ENCODE assay signal across 8 cellular contexts in the genomic region with DNA sequence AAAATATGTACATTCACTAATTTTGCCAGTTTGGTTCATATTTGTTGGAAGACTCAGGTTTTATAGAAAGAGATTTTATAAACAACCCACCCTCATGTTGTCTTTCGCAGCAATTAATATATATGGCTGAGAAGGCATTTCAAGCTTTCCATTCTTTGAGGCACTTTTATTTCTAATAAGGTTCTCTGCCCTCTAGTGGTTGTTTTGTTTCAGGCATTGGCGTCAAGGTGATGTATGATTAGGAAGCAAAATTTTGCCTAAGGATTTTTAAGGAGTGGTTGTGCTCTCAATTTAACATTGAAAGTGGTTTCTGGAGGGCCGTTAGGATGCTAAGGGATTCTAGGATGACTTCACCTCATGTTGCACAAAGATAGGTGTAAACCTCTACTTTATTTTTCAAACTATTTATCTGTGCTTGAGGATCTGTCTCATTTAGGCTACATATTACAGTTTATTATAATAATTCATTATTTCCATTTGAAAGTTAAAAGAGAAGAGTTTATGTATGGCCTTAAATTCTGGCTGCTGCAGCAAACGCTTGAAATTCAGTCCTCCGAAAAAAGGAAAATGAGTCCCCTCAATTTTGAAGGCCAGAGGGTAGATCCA. TPM values are rescaled to one million over a fixed set of nuclear protein-coding genes. Genes with fewer than 3 reads are reported as not detected.
DNase-seq lines count a peak whose midpoint lies in the region; ATAC-seq and TF ChIP-seq lines count a peak whose summit lies in the region.

No MANE protein-coding gene starts in this region.

- ATAC-seq in natural killer cell (no peak), GM21381 (IDR thresholded peaks at IDR 0.05; ENCODE audit: unreplicated experiment) (no peak), HG02759 (IDR thresholded peaks at IDR 0.05; ENCODE audit: unreplicated experiment) (no peak)
- ATAC-seq in natural killer cell treated with Interleukin-12 subunit alpha and Interleukin-12 subunit beta and Interleukin-15 and Interleukin-18, amount 100 ng/mL, for 72 hours = no peak

- WGBS in spleen, 5 donors = 42 to 55% (median 46%) methylated on average over 5 of the region's 5 CpGs

- H3K9me3 ChIP-seq in SK-N-MC (ENCODE audit: low read depth, low read length) (no peaks in the 10 kb centered on the region), spleen (peaks cover 0 to 2% (median 0%) of the 10 kb centered on the region in 8 donors)

- TF ChIP-seq CTCF in natural killer cell (IDR thresholded peaks at IDR 0.05) (peak; percentile 33), foreskin fibroblast (IDR thresholded peaks at IDR 0.05; ENCODE audit: low read depth, low read length) (peak; percentile 77), spleen (IDR thresholded peaks at IDR 0.05 in 8 of 11, conservative IDR thresholded peaks at IDR 0.05 in 3 of 11) (peak in 9 of 11 experiments; percentile 25 to 68 (median 60))

- H3K36me3 Mint-ChIP-seq in natural killer cell = no peaks in the 10 kb centered on the region
- H3K36me3 Mint-ChIP-seq in natural killer cell treated with Interleukin-12 subunit alpha and Interleukin-12 subunit beta and Interleukin-15 and Interleukin-18, amount 100 ng/mL, for 72 hours = no peaks in the 10 kb centered on the region

- H3K36me3 ChIP-seq in SK-N-MC (ENCODE audit: insufficient read depth, low read length) (no peaks in the 10 kb centered on the region), spleen (no peaks in the 10 kb centered on the region)

- no peak for TF ChIP-seq POLR2A in spleen (IDR thresholded peaks at IDR 0.05)

- no peak overlapping the region for H3K4me3 ChIP-seq in SK-N-MC
- no peak overlapping the region for H3K4me3 ChIP-seq in foreskin fibroblast (ENCODE audit: low read depth in 1 of 2, low read length in 2 of 2)
- no peak overlapping the region for H3K4me3 ChIP-seq in spleen

- DNase-seq in natural killer cell = no peak
- no peak for DNase-seq in natural killer cell treated with Interleukin-12 subunit alpha and Interleukin-12 subunit beta and Interleukin-15 and Interleukin-18, amount 100 ng/mL, for 72 hours (ENCODE audit: low spot score)
- peak; percentile 36 for DNase-seq in LoVo (ENCODE audit: low spot score)
- peak; percentile 3 for DNase-seq in SK-N-MC (ENCODE audit: low read depth, low spot score)
- DNase-seq in foreskin fibroblast = peak; percentile 22 to 61
- DNase-seq in spleen = no peak

- no peaks in the 10 kb centered on the region for H3K27me3 ChIP-seq in spleen (replicated peaks in 1 of 7)

- no peak overlapping the region for H3K9ac ChIP-seq in SK-N-MC (ENCODE audit: insufficient read length)

- intact Hi-C loops in natural killer cell (cut with micrococcal nuclease) = no loop called here
- intact Hi-C loops in spleen (cut with DNase I; ENCODE audit: low total_unique reads) = no loop called here

- no peak overlapping the region for H3K27ac Mint-ChIP-seq in natural killer cell
- no peak overlapping the region for H3K27ac Mint-ChIP-seq in natural killer cell treated with Interleukin-12 subunit alpha and Interleukin-12 subunit beta and Interleukin-15 and Interleukin-18, amount 100 ng/mL, for 72 hours

- H3K4me1 Mint-ChIP-seq in natural killer cell = no peaks in the 10 kb centered on the region
- H3K4me1 Mint-ChIP-seq in natural killer cell treated with Interleukin-12 subunit alpha and Interleukin-12 subunit beta and Interleukin-15 and Interleukin-18, amount 100 ng/mL, for 72 hours (ENCODE audit: low read depth in 2 of 2) = no peaks in the 10 kb centered on the region

- H3K4me3 Mint-ChIP-seq in natural killer cell = no peak overlapping the region
- no peak overlapping the region for H3K4me3 Mint-ChIP-seq in natural killer cell treated with Interleukin-12 subunit alpha and Interleukin-12 subunit beta and Interleukin-15 and Interleukin-18, amount 100 ng/mL, for 72 hours

- no peaks in the 10 kb centered on the region for H3K4me1 ChIP-seq in spleen

- no peaks in the 10 kb centered on the region for H3K27me3 Mint-ChIP-seq in natural killer cell (ENCODE audit: low read depth in 2 of 2)
- no peaks in the 10 kb centered on the region for H3K27me3 Mint-ChIP-seq in natural killer cell treated with Interleukin-12 subunit alpha and Interleukin-12 subunit beta and Interleukin-15 and Interleukin-18, amount 100 ng/mL, for 72 hours

- H3K9me3 Mint-ChIP-seq in natural killer cell = peaks cover 2 to 3% of the 10 kb centered on the region in 2 donors
- H3K9me3 Mint-ChIP-seq in natural killer cell treated with Interleukin-12 subunit alpha and Interleukin-12 subunit beta and Interleukin-15 and Interleukin-18, amount 100 ng/mL, for 72 hours = no peaks in the 10 kb centered on the region

- H3K27ac ChIP-seq in SK-N-MC (no peak overlapping the region), spleen (no peak overlapping the region)

RNA-seq across cellular contexts. Expression of gene OXGR1, which starts 35.9 kb away (rescaled TPM):
- total RNA-seq in natural killer cell (not detected), spleen (under 1 TPM in 4 of 7 donors, not detected in 3; 0.32 to 0.85 (median 0.61) TPM)
- not detected for total RNA-seq in natural killer cell treated with Interleukin-12 subunit alpha and Interleukin-12 subunit beta and Interleukin-15 and Interleukin-18, amount 100 ng/mL, for 72 hours
- polyA plus RNA-seq in spleen = under 1 TPM; 0.03 to 0.32 (median 0.20) TPM

Comparison
In these comparisons a context has a peak if more than half of its experiments do, and no peak if none do; other contexts are left out.
1. DNase-seq: peak in LoVo (single experiment), SK-N-MC (single experiment) and foreskin fibroblast (2 of 2); none in natural killer cell (single experiment), natural killer cell treated with Interleukin-12 subunit alpha and Interleukin-12 subunit beta and Interleukin-15 and Interleukin-18, amount 100 ng/mL, for 72 hours (single experiment) and spleen (single experiment).
2. Peak in every context shown above with its lines, with median percentiles within 50 percentile points of each other: CTCF ChIP-seq.